In genomic region chr17:79138826-79139225, GRCh38 we compare ENCODE assay signal across 25 cellular contexts.
"Had no signal": no experiment of that assay in that cellular context is flagged by ENCODE, and none has a peak within 500 bp of the region (broad histone marks: within the 10 kb centered on the region; RNA-seq: fewer than 3 reads in every experiment).

No MANE protein-coding gene starts in this region.

- FAIRE-seq: colon, endometrium, frontal cortex had no signal

- H3K9me3 ChIP-seq: ascending aorta, breast epithelium, heart left ventricle had no signal

- H3K36me3 ChIP-seq: ascending aorta, breast epithelium, heart left ventricle had no signal

- H3K27ac ChIP-seq: ascending aorta, breast epithelium, heart left ventricle had no signal

- H3K27me3 ChIP-seq: ascending aorta had no signal

- ATAC-seq: activated CD4-positive, alpha-beta T cell treated with anti-CD3 and anti-CD28 coated beads for 36 hours; activated CD8-positive, alpha-beta memory T cell treated with anti-CD3 and anti-CD28 coated beads, Interleukin-2, amount 10 ng/mL, durations not matched to agents 7 days and 5 days; activated CD8-positive, alpha-beta T cell treated with anti-CD3 and anti-CD28 coated beads, Interleukin-2, amount 10 ng/mL, durations not matched to agents 7 days and 5 days; activated naive CD4-positive, alpha-beta T cell treated with anti-CD3 and anti-CD28 coated beads, Interleukin-2, amount 50 U/mL, for 72 hours; activated T-cell treated with anti-CD3 and anti-CD28 coated beads, Interleukin-2, amount 50 U/mL, for 72 hours; esophagus mucosa; heart left ventricle had no signal

- H3K4me3 ChIP-seq: ascending aorta, breast epithelium, heart left ventricle had no signal

- DNase-seq: activated CD4-positive, alpha-beta memory T cell treated with anti-CD3 and anti-CD28 coated beads for 36 hours; activated CD4-positive, alpha-beta T cell treated with anti-CD3 and anti-CD28 coated beads for 36 hours; activated CD4-positive, alpha-beta T cell treated with anti-CD3 and anti-CD28 coated beads, Interleukin-2, amount 10 ng/mL, durations not matched to agents 24 days and 14 days; activated CD4-positive, CD25-positive, alpha-beta regulatory T cell; activated CD4-positive, CD25-positive, alpha-beta regulatory T cell treated with anti-CD3 and anti-CD28 coated beads, Interleukin-2, amount 50 U/mL, for 72 hours; activated CD8-positive, alpha-beta memory T cell treated with anti-CD3 and anti-CD28 coated beads, Interleukin-2, amount 10 ng/mL, durations not matched to agents 7 days and 5 days; activated CD8-positive, alpha-beta memory T cell treated with anti-CD3 and anti-CD28 coated beads, Interleukin-2, amount 50 U/mL, for 4 hours; activated CD8-positive, alpha-beta T cell treated with anti-CD3 and anti-CD28 coated beads, Interleukin-2, amount 10 ng/mL, durations not matched to agents 7 days and 5 days; activated gamma-delta T cell; activated naive CD4-positive, alpha-beta T cell; activated naive CD4-positive, alpha-beta T cell treated with anti-CD3 and anti-CD28 coated beads, Interleukin-2, amount 10 ng/mL, durations not matched to agents 7 days and 5 days; activated naive CD8-positive, alpha-beta T cell treated with anti-CD3 and anti-CD28 coated beads, Interleukin-2, amount 10 ng/mL, durations not matched to agents 7 days and 5 days; activated T-cell treated with anti-CD3 and anti-CD28 coated beads, Interleukin-2, amount 50 U/mL, for 1 hour; activated T-cell treated with anti-CD3 and anti-CD28 coated beads, Interleukin-2, amount 50 U/mL, for 72 hours; effector CD8-positive, alpha-beta T cell; foreskin fibroblast; heart left ventricle; T-helper 2 cell had no signal

- H3K4me1 ChIP-seq: ascending aorta, breast epithelium had no signal
